Comparison of ENCODE assay signal across 1 cellular context in genomic region chr2:200608341-200609026, GRCh38.
A peak's percentile ranks its signal among the peaks of the same experiment; 100 is the strongest.
TF ChIP-seq lines count a peak whose summit lies in the region.

No MANE protein-coding gene starts in this region.

TF ChIP-seq in K562, 482 proteins besides CTCF, POLR2A, EP300 and RAD21:
- TF ChIP-seq ELF1 (tag; IDR thresholded peaks at IDR 0.05): no peak
- peak; percentile 72 for TF ChIP-seq RBM25 (IDR thresholded peaks at IDR 0.05; ENCODE audit: low read depth, low read length, severe bottlenecking)
TF ChIP-seq in K562: peak in this region for 1.
